In genomic region chr17:16379654-16380053, GRCh38 we compare ENCODE assay signal across 20 cellular contexts. TPM values are rescaled to one million over a fixed set of nuclear protein-coding genes. Genes with fewer than 3 reads are reported as not detected.
A peak's percentile ranks its signal among the peaks of the same experiment; 100 is the strongest.
DNase-seq lines count a peak whose midpoint lies in the region; ATAC-seq, FAIRE-seq and TF ChIP-seq lines count a peak whose summit lies in the region.
"Had no signal": no experiment of that assay in that cellular context is flagged by ENCODE, and none has a peak within 500 bp of the region (broad histone marks: within the 10 kb centered on the region; RNA-seq: fewer than 3 reads in every experiment).

No MANE protein-coding gene starts in this region.

- DNase-seq in ELF-1 (ENCODE audit: low read depth, low spot score), result peak; percentile 50
- DNase-seq in caudate nucleus (lab: John Stamatoyannopoulos, UW), result no peak
- DNase-seq in lower lobe of right lung, result no peak
- no peak for DNase-seq in substantia nigra (lab: John Stamatoyannopoulos, UW)
- DNase-seq in activated CD4-positive, CD25-positive, alpha-beta regulatory T cell (lab: John Stamatoyannopoulos, UW), result no peak
- DNase-seq in HTR-8/SVneo (ENCODE audit: insufficient read length, low spot score), result no peak
- DNase-seq: activated CD4-positive, alpha-beta T cell treated with anti-CD3 and anti-CD28 coated beads for 4 hours; activated gamma-delta T cell treated with Interleukin-2 at 50 U/mL for 16 hours; amniotic stem cell; Calu3; effector CD8-positive, alpha-beta T cell; Kasumi-1; mammary epithelial cell; naive B cell; NCI-H1417 treated with DMSO at 0.1 percent for 48 hours; NCI-H2171; NCI-H774; SK-N-SH; stimulated activated CD4-positive, alpha-beta T cell treated with anti-CD3 and anti-CD28 coated beads, Interleukin-12 subunit alpha, Interleukin-12 subunit beta, amount 100 ng/mL, for 4 hours had no signal

- H3K36me3 ChIP-seq in lower lobe of right lung, result peaks cover 30% of the 10 kb centered on the region

- H3K4me3 ChIP-seq in lower lobe of right lung, result no peak overlapping the region

- H3K9me3 ChIP-seq in lower lobe of right lung, result no peaks in the 10 kb centered on the region
- H3K9me3 ChIP-seq: SK-N-SH had no signal

- peaks cover 25% of the 10 kb centered on the region for H3K4me1 ChIP-seq in lower lobe of right lung

- H3K27me3 ChIP-seq in lower lobe of right lung (ENCODE audit: low read depth), result no peaks in the 10 kb centered on the region

- no peak for TF ChIP-seq CTCF in lower lobe of right lung (IDR thresholded peaks at IDR 0.05)

- H3K27ac ChIP-seq in caudate nucleus (ENCODE audit: low read depth, low read length), result peak overlapping the region; percentile 36
- H3K27ac ChIP-seq in lower lobe of right lung, result peak overlapping the region; percentile 92
- H3K27ac ChIP-seq in substantia nigra (ENCODE audit: low read depth, low read length, poor library complexity, severe bottlenecking), result peak overlapping the region; percentile 96

- FAIRE-seq in HTR-8/SVneo (lab: Jason Lieb, UNC), result no peak

- intact Hi-C loops in lower lobe of right lung (cut with DNase I), result no loop called here

- ATAC-seq in lower lobe of right lung, result no peak
- ATAC-seq in HG03439 (IDR thresholded peaks at IDR 0.05; ENCODE audit: unreplicated experiment), result no peak

RNA-seq across cellular contexts. Expression of gene UBB, which starts 1.2 kb away (rescaled TPM):
- total RNA-seq in lower lobe of right lung, result 1,803 TPM

RNA-seq across cellular contexts. Expression of gene CENPV, which starts 26.4 kb away (rescaled TPM):
- 17.3 TPM for total RNA-seq in lower lobe of right lung

RNA-seq across cellular contexts. Expression of gene TRPV2, which starts 35.7 kb away (rescaled TPM):
- total RNA-seq in lower lobe of right lung, result 120 TPM

Comparison
In these comparisons a context has a peak if more than half of its experiments do, and no peak if none do; other contexts are left out.
1. H3K27ac ChIP-seq: peak in every context shown above with its lines; median percentile 96 in substantia nigra; 92 in lower lobe of right lung; 36 in caudate nucleus.